8 cellular contexts compared by ENCODE assay signal in genomic region chr20:45779011-45779915, GRCh38. TPM values are rescaled to one million over a fixed set of nuclear protein-coding genes. Genes with fewer than 3 reads are reported as not detected.
DNase-seq lines count a peak whose midpoint lies in the region; ATAC-seq and TF ChIP-seq lines count a peak whose summit lies in the region.

No MANE protein-coding gene starts in this region.

- peaks cover 5 to 15% (median 6%) of the 10 kb centered on the region in 3 donors for H3K4me1 Mint-ChIP-seq in CD8-positive, alpha-beta memory T cell

- peaks cover 7 to 11% of the 10 kb centered on the region in 2 donors for H3K27me3 Mint-ChIP-seq in CD8-positive, alpha-beta memory T cell

- H3K4me1 ChIP-seq in testis = peaks cover 8% of the 10 kb centered on the region
- H3K4me1 ChIP-seq in CD8-positive, alpha-beta memory T cell (ENCODE audit: insufficient read depth, low read length) = no peaks in the 10 kb centered on the region

- H3K9me3 Mint-ChIP-seq in CD8-positive, alpha-beta memory T cell = no peaks in the 10 kb centered on the region

- H3K36me3 Mint-ChIP-seq in CD8-positive, alpha-beta memory T cell = no peaks in the 10 kb centered on the region

- whole genome bisulfite sequencing in testis, 2 donors = 55 to 64% methylated on average over 8 of the region's 8 CpGs

- peak; percentile 100 for DNase-seq in HT1080 (ENCODE audit: low read depth)
- peak; percentile 100 for DNase-seq in astrocyte of the spinal cord (ENCODE audit: low read depth, low spot score)
- DNase-seq in kidney epithelial cell (ENCODE audit: low read depth) = peak; percentile 97
- DNase-seq in testis = peak; percentile 82
- no peak for DNase-seq in CD8-positive, alpha-beta memory T cell

- POLR2A ChIA-PET in CD8-positive, alpha-beta memory T cell (lab: Charles Lee) = no interaction called here

- H3K36me3 ChIP-seq in kidney epithelial cell (ENCODE audit: control insufficient read depth, insufficient read depth, low read length) (no peaks in the 10 kb centered on the region), testis (ENCODE audit: low read depth, missing control alignments) (no peaks in the 10 kb centered on the region)
- H3K36me3 ChIP-seq in CD8-positive, alpha-beta memory T cell (ENCODE audit: insufficient read depth, low read length) = no peaks in the 10 kb centered on the region

- no peaks in the 10 kb centered on the region for H3K9me3 ChIP-seq in testis
- no peaks in the 10 kb centered on the region for H3K9me3 ChIP-seq in CD8-positive, alpha-beta memory T cell (ENCODE audit: low read length)

- TF ChIP-seq CTCF in astrocyte of the spinal cord (IDR thresholded peaks at IDR 0.05; ENCODE audit: low read depth, low read length) = no peak
- TF ChIP-seq CTCF in kidney epithelial cell (IDR thresholded peaks at IDR 0.05; ENCODE audit: insufficient read depth, low read length, poor library complexity, severe bottlenecking) = no peak
- TF ChIP-seq CTCF in testis (IDR thresholded peaks at IDR 0.05) = no peak

- in situ Hi-C loops in astrocyte of the spinal cord (cut with HindIII; ENCODE audit: low sequenced_read_pairs) = no loop called here

- no peak for TF ChIP-seq POLR2A in testis (IDR thresholded peaks at IDR 0.05)

- peak overlapping the region in 1 of 2 donors; percentile 70 for H3K27ac ChIP-seq in testis
- H3K27ac ChIP-seq in CD8-positive, alpha-beta memory T cell (ENCODE audit: low read depth, low read length) = no peak overlapping the region

- CTCF ChIA-PET in CD8-positive, alpha-beta memory T cell (lab: Charles Lee) = interaction anchor here (1.2 to 2.7 kb wide), 3 partner anchors 8 to 467 kb away, joined by 4 to 14 read pairs (median 7); no protein-coding TSS in a partner anchor

- no peaks in the 10 kb centered on the region for H3K27me3 ChIP-seq in kidney epithelial cell (ENCODE audit: control insufficient read depth, insufficient read depth, low read length)
- H3K27me3 ChIP-seq in testis = no peaks in the 10 kb centered on the region
- no peaks in the 10 kb centered on the region for H3K27me3 ChIP-seq in CD8-positive, alpha-beta memory T cell (ENCODE audit: insufficient read depth, low read length, poor library complexity, severe bottlenecking)

- H3K27ac Mint-ChIP-seq in CD8-positive, alpha-beta memory T cell = no peak overlapping the region

- H3K4me3 ChIP-seq in astrocyte of the spinal cord (ENCODE audit: low read depth, low read length) (no peak overlapping the region), kidney epithelial cell (ENCODE audit: low read depth, low read length) (no peak overlapping the region), testis (no peak overlapping the region)
- no peak overlapping the region for H3K4me3 ChIP-seq in CD8-positive, alpha-beta memory T cell (ENCODE audit: low read length)

- no peak overlapping the region for H3K4me3 Mint-ChIP-seq in CD8-positive, alpha-beta memory T cell

- ATAC-seq in GM21528 (IDR thresholded peaks at IDR 0.05; ENCODE audit: low FRiP score, unreplicated experiment) (no peak), GM21360 (IDR thresholded peaks at IDR 0.05; ENCODE audit: unreplicated experiment) (no peak), HG02642 (IDR thresholded peaks at IDR 0.05; ENCODE audit: poor library complexity, unreplicated experiment) (no peak)

- intact Hi-C loops in testis (cut with DNase I; ENCODE audit: low total_unique reads) = no loop called here

RNA-seq across cellular contexts. Expression of gene WFDC3, which starts 12.4 kb away (rescaled TPM):
- total RNA-seq in HT1080 (2014; rRNA removed; shearing (Covaris generic)) = 0.31 and 3.1 TPM in 2 replicates
- 0.90 and 1.5 TPM in 2 replicates for polyA plus RNA-seq in HT1080 (2015; cell fraction: cytosol; rRNA removed)
- polyA plus RNA-seq in HT1080 (2015; cell fraction: nucleus; rRNA removed) = 1.3 TPM in 1 of 2 replicates, not detected in the other
- total RNA-seq in kidney epithelial cell = not detected in 2 replicates
- total RNA-seq in testis = 10 to 100 TPM; 37.5 to 56.2 TPM
- 99.2 TPM for polyA plus RNA-seq in testis (ENCODE audit: insufficient read depth, low read depth, low replicate concordance)
- total RNA-seq in CD8-positive, alpha-beta memory T cell = not detected
- polyA plus RNA-seq in CD8-positive, alpha-beta memory T cell = not detected

RNA-seq across cellular contexts. Expression of gene DNTTIP1, which starts 12.5 kb away (rescaled TPM):
- total RNA-seq in HT1080 (2014; rRNA removed; shearing (Covaris generic)) = 63.7 and 101 TPM in 2 replicates
- 99.4 and 108 TPM in 2 replicates for polyA plus RNA-seq in HT1080 (2015; cell fraction: cytosol; rRNA removed)
- 73.9 and 79.6 TPM in 2 replicates for polyA plus RNA-seq in HT1080 (2015; cell fraction: nucleus; rRNA removed)
- 46.7 and 48.2 TPM in 2 replicates for total RNA-seq in kidney epithelial cell
- 10 to 100 TPM; 38.6 to 49.9 TPM for total RNA-seq in testis
- polyA plus RNA-seq in testis (ENCODE audit: insufficient read depth, low read depth, low replicate concordance) = 67.2 TPM
- total RNA-seq in CD8-positive, alpha-beta memory T cell = 10 to 100 TPM; 33.4 to 37.1 TPM
- 26.8 TPM for polyA plus RNA-seq in CD8-positive, alpha-beta memory T cell

RNA-seq across cellular contexts. Expression of gene UBE2C, which starts 33.2 kb away (rescaled TPM):
- 287 and 392 TPM in 2 replicates for total RNA-seq in HT1080 (2014; rRNA removed; shearing (Covaris generic))
- polyA plus RNA-seq in HT1080 (2015; cell fraction: cytosol; rRNA removed) = 247 and 291 TPM in 2 replicates
- polyA plus RNA-seq in HT1080 (2015; cell fraction: nucleus; rRNA removed) = 161 and 166 TPM in 2 replicates
- total RNA-seq in kidney epithelial cell (25.9 and 31.3 TPM in 2 replicates), testis (10 to 100 TPM; 21.4 to 22.0 TPM)
- 36.7 TPM for polyA plus RNA-seq in testis (ENCODE audit: insufficient read depth, low read depth, low replicate concordance)
- 100 to 1,000 TPM; 124 to 130 TPM for total RNA-seq in CD8-positive, alpha-beta memory T cell
- polyA plus RNA-seq in CD8-positive, alpha-beta memory T cell = not detected

RNA-seq across cellular contexts. Expression of gene TNNC2, which starts 47.8 kb away (rescaled TPM):
- total RNA-seq in HT1080 (2014; rRNA removed; shearing (Covaris generic)) = not detected in 2 replicates
- polyA plus RNA-seq in HT1080 (2015; cell fraction: cytosol; rRNA removed) = not detected in 2 replicates
- not detected in 2 replicates for polyA plus RNA-seq in HT1080 (2015; cell fraction: nucleus; rRNA removed)
- not detected in 2 replicates for total RNA-seq in kidney epithelial cell
- 1 to 10 TPM; 4.6 to 6.5 TPM for total RNA-seq in testis
- polyA plus RNA-seq in testis (ENCODE audit: insufficient read depth, low read depth, low replicate concordance) = 12.1 TPM
- not detected for total RNA-seq in CD8-positive, alpha-beta memory T cell
- polyA plus RNA-seq in CD8-positive, alpha-beta memory T cell = 0.36 TPM

RNA-seq across cellular contexts. Expression of gene SNX21, which starts 54.3 kb away (rescaled TPM):
- 38.5 and 39.6 TPM in 2 replicates for total RNA-seq in HT1080 (2014; rRNA removed; shearing (Covaris generic))
- 25.6 and 25.9 TPM in 2 replicates for polyA plus RNA-seq in HT1080 (2015; cell fraction: cytosol; rRNA removed)
- 23.3 and 24.1 TPM in 2 replicates for polyA plus RNA-seq in HT1080 (2015; cell fraction: nucleus; rRNA removed)
- 24.7 and 28.4 TPM in 2 replicates for total RNA-seq in kidney epithelial cell
- 10 to 100 TPM; 77.9 to 82.4 TPM for total RNA-seq in testis
- polyA plus RNA-seq in testis (ENCODE audit: insufficient read depth, low read depth, low replicate concordance) = 23.9 TPM
- 1 to 10 TPM; 1.2 to 1.3 TPM for total RNA-seq in CD8-positive, alpha-beta memory T cell
- 3.4 TPM for polyA plus RNA-seq in CD8-positive, alpha-beta memory T cell

Comparison
In these comparisons a context has a peak if more than half of its experiments do, and no peak if none do; other contexts are left out.
1. DNase-seq: peak in HT1080 (single experiment), astrocyte of the spinal cord (single experiment), kidney epithelial cell (single experiment) and testis (single experiment); none in CD8-positive, alpha-beta memory T cell (0 of 5).